ENCODE assay signal across 2 cellular contexts in the genomic region with DNA sequence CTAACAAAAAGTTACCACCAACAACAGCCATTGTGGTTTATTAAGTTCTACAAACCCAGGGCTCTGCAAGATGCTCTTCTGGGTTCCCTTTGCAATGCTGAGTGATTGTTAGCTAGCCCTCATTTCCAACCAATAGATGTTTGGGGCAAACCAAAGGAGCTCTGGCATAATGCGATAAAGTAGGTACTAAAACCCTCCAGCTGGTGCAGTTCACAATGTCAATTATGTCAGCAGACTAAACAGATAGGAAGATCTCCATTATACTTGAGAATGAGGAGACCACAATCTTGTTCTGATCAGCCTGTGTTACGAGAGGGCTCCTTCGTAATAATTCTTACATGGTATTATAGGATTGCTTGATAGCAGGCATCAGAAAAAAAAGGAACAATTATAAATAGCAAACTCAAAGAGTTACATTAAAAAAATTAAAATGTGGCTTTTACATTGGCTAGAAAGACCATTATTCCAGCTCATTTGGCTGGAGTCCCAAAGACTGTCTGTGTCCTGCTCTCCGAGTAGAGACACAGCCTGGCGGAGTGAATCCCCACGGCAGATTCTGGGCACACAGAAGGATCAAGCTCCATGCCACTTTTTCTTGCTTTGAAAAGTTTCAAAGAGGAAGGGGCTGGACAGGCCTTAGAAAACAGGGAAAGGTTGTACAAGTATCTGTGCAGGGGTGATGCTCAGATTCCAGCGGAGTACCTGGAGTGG.
TF ChIP-seq lines count a peak whose summit lies in the region.

No MANE protein-coding gene starts in this region.

TF ChIP-seq in IMR-90, 13 proteins besides CTCF, POLR2A, EP300 and RAD21:
- no peak for TF ChIP-seq NFE2L2 (IDR thresholded peaks at IDR 0.05; ENCODE audit: low read depth, low read length)
- TF ChIP-seq BHLHE40 (IDR thresholded peaks at IDR 0.05; ENCODE audit: low read depth, low read length) = no peak
- no peak for TF ChIP-seq FOS (IDR thresholded peaks at IDR 0.05; ENCODE audit: low read depth, low read length)
- TF ChIP-seq MAZ (IDR thresholded peaks at IDR 0.05; ENCODE audit: borderline replicate concordance, low read depth, low read length) = no peak
- no peak for TF ChIP-seq CEBPB (IDR thresholded peaks at IDR 0.05; ENCODE audit: low read depth, low read length)
- TF ChIP-seq RFX5 (IDR thresholded peaks at IDR 0.05; ENCODE audit: low read depth, low read length) = no peak
- no peak for TF ChIP-seq CHD1 (IDR thresholded peaks at IDR 0.05; ENCODE audit: low read depth, low read length)
- TF ChIP-seq MAFK (IDR thresholded peaks at IDR 0.05; ENCODE audit: low read depth, low read length) = no peak
- no peak for TF ChIP-seq MXI1 (IDR thresholded peaks at IDR 0.05; ENCODE audit: borderline replicate concordance, low read depth, low read length)
- TF ChIP-seq, protein P1, sequence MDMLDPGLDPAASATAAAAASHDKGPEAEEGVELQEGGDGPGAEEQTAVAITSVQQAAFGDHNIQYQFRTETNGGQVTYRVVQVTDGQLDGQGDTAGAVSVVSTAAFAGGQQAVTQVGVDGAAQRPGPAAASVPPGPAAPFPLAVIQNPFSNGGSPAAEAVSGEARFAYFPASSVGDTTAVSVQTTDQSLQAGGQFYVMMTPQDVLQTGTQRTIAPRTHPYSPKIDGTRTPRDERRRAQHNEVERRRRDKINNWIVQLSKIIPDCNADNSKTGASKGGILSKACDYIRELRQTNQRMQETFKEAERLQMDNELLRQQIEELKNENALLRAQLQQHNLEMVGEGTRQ (IDR thresholded peaks at IDR 0.05; ENCODE audit: low read depth, low read length) = no peak
- no peak for TF ChIP-seq RCOR1 (IDR thresholded peaks at IDR 0.05; ENCODE audit: insufficient replicate concordance, low read length)
- TF ChIP-seq, protein P2, sequence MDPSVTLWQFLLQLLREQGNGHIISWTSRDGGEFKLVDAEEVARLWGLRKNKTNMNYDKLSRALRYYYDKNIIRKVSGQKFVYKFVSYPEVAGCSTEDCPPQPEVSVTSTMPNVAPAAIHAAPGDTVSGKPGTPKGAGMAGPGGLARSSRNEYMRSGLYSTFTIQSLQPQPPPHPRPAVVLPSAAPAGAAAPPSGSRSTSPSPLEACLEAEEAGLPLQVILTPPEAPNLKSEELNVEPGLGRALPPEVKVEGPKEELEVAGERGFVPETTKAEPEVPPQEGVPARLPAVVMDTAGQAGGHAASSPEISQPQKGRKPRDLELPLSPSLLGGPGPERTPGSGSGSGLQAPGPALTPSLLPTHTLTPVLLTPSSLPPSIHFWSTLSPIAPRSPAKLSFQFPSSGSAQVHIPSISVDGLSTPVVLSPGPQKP (IDR thresholded peaks at IDR 0.05; ENCODE audit: borderline replicate concordance, low read depth, low read length) = no peak
- no peak for TF ChIP-seq SMC3 (IDR thresholded peaks at IDR 0.05; ENCODE audit: low read depth, low read length)

TF ChIP-seq in HEK293T, 16 proteins besides CTCF, POLR2A, EP300 and RAD21:
- no peak for TF ChIP-seq L3MBTL2 (conservative IDR thresholded peaks at IDR 0.05)
- no peak for TF ChIP-seq CTBP1 (IDR thresholded peaks at IDR 0.05; ENCODE audit: borderline replicate concordance)
- no peak for TF ChIP-seq FOXM1 (IDR thresholded peaks at IDR 0.05; ENCODE audit: borderline replicate concordance)
- TF ChIP-seq SP1 (IDR thresholded peaks at IDR 0.05) = no peak
- TF ChIP-seq BHLHE40 (IDR thresholded peaks at IDR 0.05; ENCODE audit: borderline replicate concordance) = no peak
- TF ChIP-seq LEF1 (IDR thresholded peaks at IDR 0.05; ENCODE audit: borderline replicate concordance) = no peak
- TF ChIP-seq ZNF384 (IDR thresholded peaks at IDR 0.05) = no peak
- no peak for TF ChIP-seq SUZ12 (IDR thresholded peaks at IDR 0.05)
- TF ChIP-seq FOXA1 (IDR thresholded peaks at IDR 0.05) = no peak
- no peak for TF ChIP-seq ELF4 (IDR thresholded peaks at IDR 0.05)
- TF ChIP-seq ARNT (IDR thresholded peaks at IDR 0.05) = no peak
- TF ChIP-seq FOXK2 (IDR thresholded peaks at IDR 0.05) = no peak
- no peak for TF ChIP-seq HDGF (IDR thresholded peaks at IDR 0.05; ENCODE audit: borderline replicate concordance)
- TF ChIP-seq, protein P3, sequence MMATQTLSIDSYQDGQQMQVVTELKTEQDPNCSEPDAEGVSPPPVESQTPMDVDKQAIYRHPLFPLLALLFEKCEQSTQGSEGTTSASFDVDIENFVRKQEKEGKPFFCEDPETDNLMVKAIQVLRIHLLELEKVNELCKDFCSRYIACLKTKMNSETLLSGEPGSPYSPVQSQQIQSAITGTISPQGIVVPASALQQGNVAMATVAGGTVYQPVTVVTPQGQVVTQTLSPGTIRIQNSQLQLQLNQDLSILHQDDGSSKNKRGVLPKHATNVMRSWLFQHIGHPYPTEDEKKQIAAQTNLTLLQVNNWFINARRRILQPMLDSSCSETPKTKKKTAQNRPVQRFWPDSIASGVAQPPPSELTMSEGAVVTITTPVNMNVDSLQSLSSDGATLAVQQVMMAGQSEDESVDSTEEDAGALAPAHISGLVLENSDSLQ (IDR thresholded peaks at IDR 0.05) = no peak
